In the genomic region with DNA sequence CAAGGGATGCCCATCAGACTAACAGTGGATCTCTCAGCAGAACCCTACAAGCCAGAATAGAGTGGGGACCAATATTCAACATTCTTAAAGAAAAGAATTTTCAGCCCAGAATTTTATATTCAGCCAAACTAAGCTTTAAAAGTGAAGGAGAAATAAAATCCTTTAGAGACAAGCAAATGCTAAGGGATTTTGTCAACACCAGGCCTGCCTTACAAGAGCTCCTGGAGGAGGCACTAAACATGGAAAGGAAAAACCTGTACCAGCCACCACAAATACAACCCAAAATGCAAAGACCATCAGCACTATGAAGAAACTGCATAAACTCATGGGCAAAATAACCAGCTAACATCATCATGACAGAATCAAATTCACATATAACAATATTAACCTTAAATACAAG, we compare ENCODE assay signal across 2 cellular contexts.
A peak's percentile ranks its signal among the peaks of the same experiment; 100 is the strongest.
DNase-seq lines count a peak whose midpoint lies in the region.
"Not testable (repeated sequence)": the region's sequence is repeated elsewhere in the genome, so short reads cannot be mapped to it uniquely, and the experiment has no call there.

No MANE protein-coding gene starts in this region.

- H3K36me3 ChIP-seq in SJSA1: not testable (repeated sequence)

- peak; percentile 64 to 75 for DNase-seq in SJSA1 (ENCODE audit: low read depth in 1 of 2, low spot score in 2 of 2)
- DNase-seq in SK-N-DZ (ENCODE audit: low spot score): peak; percentile 42

- not testable (repeated sequence) for H3K4me3 ChIP-seq in SJSA1

- peaks cover 54% of the 10 kb centered on the region for H3K27me3 ChIP-seq in SJSA1 (replicated peaks)

- H3K9me3 ChIP-seq in SJSA1 (replicated peaks): not testable (repeated sequence)

- not testable (repeated sequence) for H3K27ac ChIP-seq in SJSA1

- peaks cover 16% of the 10 kb centered on the region for H3K4me1 ChIP-seq in SJSA1 (replicated peaks)
